Comparison of ENCODE assay signal across 1 cellular context in the genomic region with DNA sequence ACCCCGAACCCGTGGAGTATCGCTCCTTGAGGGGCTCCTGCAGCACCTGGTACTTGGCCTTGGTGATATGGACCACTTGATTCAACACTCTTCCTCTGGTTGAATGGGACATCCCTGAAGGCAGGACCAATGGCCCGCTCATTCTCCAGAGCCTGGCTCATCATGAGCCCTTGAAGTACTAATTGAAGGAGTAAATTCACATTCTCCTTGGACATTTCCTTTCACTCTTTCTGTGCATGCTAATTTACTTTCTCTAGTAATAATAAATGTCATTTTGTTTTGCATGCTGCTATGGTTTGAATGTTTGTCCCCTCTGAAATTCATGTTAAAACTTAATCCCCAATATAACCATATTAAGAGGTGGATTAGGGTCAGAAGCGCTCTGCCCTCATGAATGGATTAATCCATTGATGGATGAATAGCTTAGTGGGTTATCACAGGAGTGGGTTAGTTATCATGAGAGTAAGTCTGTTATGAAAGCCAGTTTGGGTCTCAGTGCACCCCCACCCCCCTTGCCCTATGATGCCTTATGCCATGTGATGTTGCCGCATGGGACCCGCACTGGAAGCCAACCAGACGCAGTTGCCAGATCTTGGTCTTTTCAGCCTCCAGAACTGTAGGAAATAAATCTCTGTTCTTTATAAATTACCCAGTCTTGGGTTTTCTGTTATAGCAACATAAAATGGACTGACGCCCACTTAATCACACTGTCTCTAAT.
TF ChIP-seq lines count a peak whose summit lies in the region.

No MANE protein-coding gene starts in this region.

TF ChIP-seq in GM23338, 12 proteins besides CTCF, POLR2A, EP300 and RAD21 (continued from another document):
- no peak for TF ChIP-seq ZNF462 (CRISPR knock-in tag; IDR thresholded peaks at IDR 0.05)
- no peak for TF ChIP-seq CREB1 (CRISPR knock-in tag; IDR thresholded peaks at IDR 0.05; ENCODE audit: low read depth)
- no peak for TF ChIP-seq ZNF331 (CRISPR knock-in tag; IDR thresholded peaks at IDR 0.05; ENCODE audit: low read depth)
- TF ChIP-seq EZH2phosphoT487 (IDR thresholded peaks at IDR 0.05; ENCODE audit: unreplicated experiment) = no peak
- no peak for TF ChIP-seq STAT1 (IDR thresholded peaks at IDR 0.05; ENCODE audit: unreplicated experiment)
- no peak for TF ChIP-seq ZNF114 (CRISPR knock-in tag; IDR thresholded peaks at IDR 0.05)
- TF ChIP-seq EZH2 (IDR thresholded peaks at IDR 0.05; ENCODE audit: low read depth, unreplicated experiment) = no peak
- TF ChIP-seq, protein P1, sequence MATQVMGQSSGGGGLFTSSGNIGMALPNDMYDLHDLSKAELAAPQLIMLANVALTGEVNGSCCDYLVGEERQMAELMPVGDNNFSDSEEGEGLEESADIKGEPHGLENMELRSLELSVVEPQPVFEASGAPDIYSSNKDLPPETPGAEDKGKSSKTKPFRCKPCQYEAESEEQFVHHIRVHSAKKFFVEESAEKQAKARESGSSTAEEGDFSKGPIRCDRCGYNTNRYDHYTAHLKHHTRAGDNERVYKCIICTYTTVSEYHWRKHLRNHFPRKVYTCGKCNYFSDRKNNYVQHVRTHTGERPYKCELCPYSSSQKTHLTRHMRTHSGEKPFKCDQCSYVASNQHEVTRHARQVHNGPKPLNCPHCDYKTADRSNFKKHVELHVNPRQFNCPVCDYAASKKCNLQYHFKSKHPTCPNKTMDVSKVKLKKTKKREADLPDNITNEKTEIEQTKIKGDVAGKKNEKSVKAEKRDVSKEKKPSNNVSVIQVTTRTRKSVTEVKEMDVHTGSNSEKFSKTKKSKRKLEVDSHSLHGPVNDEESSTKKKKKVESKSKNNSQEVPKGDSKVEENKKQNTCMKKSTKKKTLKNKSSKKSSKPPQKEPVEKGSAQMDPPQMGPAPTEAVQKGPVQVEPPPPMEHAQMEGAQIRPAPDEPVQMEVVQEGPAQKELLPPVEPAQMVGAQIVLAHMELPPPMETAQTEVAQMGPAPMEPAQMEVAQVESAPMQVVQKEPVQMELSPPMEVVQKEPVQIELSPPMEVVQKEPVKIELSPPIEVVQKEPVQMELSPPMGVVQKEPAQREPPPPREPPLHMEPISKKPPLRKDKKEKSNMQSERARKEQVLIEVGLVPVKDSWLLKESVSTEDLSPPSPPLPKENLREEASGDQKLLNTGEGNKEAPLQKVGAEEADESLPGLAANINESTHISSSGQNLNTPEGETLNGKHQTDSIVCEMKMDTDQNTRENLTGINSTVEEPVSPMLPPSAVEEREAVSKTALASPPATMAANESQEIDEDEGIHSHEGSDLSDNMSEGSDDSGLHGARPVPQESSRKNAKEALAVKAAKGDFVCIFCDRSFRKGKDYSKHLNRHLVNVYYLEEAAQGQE (IDR thresholded peaks at IDR 0.05; ENCODE audit: unreplicated experiment) = no peak
- no peak for TF ChIP-seq NANOG (IDR thresholded peaks at IDR 0.05; ENCODE audit: borderline replicate concordance)
- no peak for TF ChIP-seq ETS1 (IDR thresholded peaks at IDR 0.05)
